ENCODE assay signal across 11 cellular contexts in genomic region chr21:25857308-25858099, GRCh38.
A peak's percentile ranks its signal among the peaks of the same experiment; 100 is the strongest.
DNase-seq lines count a peak whose midpoint lies in the region; ATAC-seq and TF ChIP-seq lines count a peak whose summit lies in the region.
"Had no signal": no experiment of that assay in that cellular context is flagged by ENCODE, and none has a peak within 500 bp of the region (broad histone marks: within the 10 kb centered on the region; RNA-seq: fewer than 3 reads in every experiment).

No MANE protein-coding gene starts in this region.

- TF ChIP-seq CTCF in LNCaP clone FGC (IDR thresholded peaks at IDR 0.05; ENCODE audit: control insufficient read depth, extremely low read depth, insufficient read depth) (0 out of 2 replicates have a peak, but pooled peaks have one; percentile 1), adrenal gland (IDR thresholded peaks at IDR 0.05) (no peak)

- no peak for TF ChIP-seq POLR2A in adrenal gland (IDR thresholded peaks at IDR 0.05)

- H3K4me3 ChIP-seq in LNCaP clone FGC (ENCODE audit: low read depth, low read length) (no peak overlapping the region), adrenal gland (no peak overlapping the region)

- 28 to 36% (median 33%) methylated on average over 6 of the region's 6 CpGs for WGBS in adrenal gland, 4 donors

- H3K27me3 ChIP-seq in adrenal gland: no peaks in the 10 kb centered on the region

- H3K27ac ChIP-seq in adrenal gland: no peak overlapping the region

- H3K36me3 ChIP-seq in adrenal gland (replicated peaks in 1 of 2): no peaks in the 10 kb centered on the region

- peak; percentile 60 for ATAC-seq in left lobe of liver
- no peak for ATAC-seq in Right ventricle myocardium inferior
- no peak for ATAC-seq in GM19463 (IDR thresholded peaks at IDR 0.05; ENCODE audit: unreplicated experiment)

- peaks cover 4 to 24% of the 10 kb centered on the region in 2 donors for H3K4me1 ChIP-seq in adrenal gland (replicated peaks in 1 of 2)

- DNase-seq in LNCaP clone FGC (ENCODE audit: low read depth) (no peak), adrenal gland (peak in 4 of 7 donors; percentile 36 to 74 (median 58)), left lobe of liver (ENCODE audit: low spot score) (no peak), smooth muscle cell of the brain vasculature (ENCODE audit: low read depth, low spot score) (peak; percentile 52), Right ventricle myocardium inferior (ENCODE audit: missing footprints) (no peak), T-helper 2 cell (no peak)
- DNase-seq: CD8-positive, alpha-beta memory T cell; NCI-H1105 treated with DMSO at 0.1 percent for 48 hours; NCI-H1930; NCI-H526 treated with DMSO at 0.1 percent for 48 hours had no signal

- intact Hi-C loops in adrenal gland (cut with DNase I) (no loop called here), Right ventricle myocardium inferior (cut with DNase I) (no loop called here)

- H3K9me3 ChIP-seq in adrenal gland (replicated peaks in 1 of 3): no peaks in the 10 kb centered on the region

Comparison
In these comparisons a context has a peak if more than half of its experiments do, and no peak if none do; other contexts are left out.
1. DNase-seq: peak in adrenal gland (4 of 7) and smooth muscle cell of the brain vasculature (single experiment); none in LNCaP clone FGC (single experiment), left lobe of liver (single experiment), Right ventricle myocardium inferior (single experiment) and T-helper 2 cell (0 of 5).